Comparison of ENCODE assay signal across 8 cellular contexts in the genomic region with DNA sequence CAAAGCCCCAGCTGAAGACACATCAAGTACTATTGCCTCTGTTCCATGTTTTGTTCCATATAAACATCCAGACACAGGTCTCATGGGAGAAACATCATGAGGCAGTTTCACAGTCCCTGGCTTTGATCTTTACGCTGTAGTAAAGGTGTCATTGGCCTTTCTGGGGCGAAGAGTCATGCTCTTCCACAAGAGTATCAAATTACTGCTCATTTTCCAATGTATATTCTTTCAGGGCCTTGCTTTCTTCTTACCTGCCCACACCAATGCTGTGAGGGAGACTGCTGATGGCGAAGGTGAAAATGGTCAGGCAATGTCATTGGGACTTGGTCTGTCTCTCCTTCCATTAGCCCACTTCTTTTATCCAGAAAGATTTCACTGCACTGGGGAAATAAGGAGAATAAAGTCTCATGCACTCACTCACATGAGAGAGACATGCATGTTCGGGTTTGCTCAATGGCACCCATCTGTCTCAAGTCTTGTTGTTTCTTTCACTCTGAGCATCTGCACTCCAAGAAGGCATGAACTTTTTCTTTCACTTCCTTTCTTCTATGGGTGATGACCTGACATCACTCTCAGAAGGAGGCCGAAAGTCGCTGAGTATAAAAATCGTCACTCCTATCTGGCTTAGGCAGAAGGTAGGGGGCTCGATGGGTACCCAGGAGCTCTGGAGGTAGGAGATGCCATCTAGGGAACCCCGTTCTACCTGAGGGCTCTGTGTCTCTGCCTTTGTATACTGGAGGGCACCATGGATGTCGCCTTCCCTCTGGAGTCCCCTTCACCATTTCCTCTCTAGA. TPM values are rescaled to one million over a fixed set of nuclear protein-coding genes. Genes with fewer than 3 reads are reported as not detected.
A peak's percentile ranks its signal among the peaks of the same experiment; 100 is the strongest.
DNase-seq lines count a peak whose midpoint lies in the region; ATAC-seq and TF ChIP-seq lines count a peak whose summit lies in the region.

No MANE protein-coding gene starts in this region.

- no TSS peak for BruUV-seq in IMR-90 (replicated peaks; lab: Mats Ljungman, UMichigan)

- TF ChIP-seq CTCF in GM13976 (IDR thresholded peaks at IDR 0.05; ENCODE audit: borderline replicate concordance, control extremely low read depth, extremely low read depth, insufficient read depth, missing control alignments) (no peak), IMR-90 (conservative IDR thresholded peaks at IDR 0.05; ENCODE audit: low read depth, low read length) (no peak), colonic mucosa (IDR thresholded peaks at IDR 0.05) (no peak), prostate gland (IDR thresholded peaks at IDR 0.05) (no peak)

- peak overlapping the region; percentile 80; the same call in 1 of the 2 replicates for H3K4ac ChIP-seq in IMR-90 (ENCODE audit: low read depth, low read length)

- H3K9me3 ChIP-seq in IMR-90 (ENCODE audit: control insufficient read depth, insufficient read depth, low read length): peaks cover 2% of the 10 kb centered on the region; the same call in 1 of the 2 replicates
- no peaks in the 10 kb centered on the region for H3K9me3 ChIP-seq in colonic mucosa
- no peaks in the 10 kb centered on the region for H3K9me3 ChIP-seq in prostate gland

- H3K14ac ChIP-seq in IMR-90 (replicated peaks; ENCODE audit: low read depth, low read length): 0 out of 2 replicates have a peak overlapping the region, but pooled peaks have one; percentile 32

- peak overlapping the region; percentile 13; the same call in 1 of the 2 replicates for H4K5ac ChIP-seq in IMR-90 (ENCODE audit: low read depth, low read length)

- peak overlapping the region; percentile 17; the same call in 1 of the 2 replicates for H3K18ac ChIP-seq in IMR-90 (ENCODE audit: low read depth, low read length)

- peak; percentile 81 for DNase-seq in GM13976 (ENCODE audit: low spot score)
- DNase-seq in IMR-90: no peak
- no peak for DNase-seq in colonic mucosa
- no peak for DNase-seq in prostate gland (ENCODE audit: low spot score)
- no peak for DNase-seq in left lobe of liver (ENCODE audit: low spot score)
- DNase-seq in HuH-7 (ENCODE audit: low spot score): no peak
- DNase-seq in NCI-H1105 (lab: John Stamatoyannopoulos, UW): no peak

- peaks cover 25% of the 10 kb centered on the region for H3K9me1 ChIP-seq in IMR-90 (ENCODE audit: insufficient read depth, low read length)

- no peak overlapping the region for H2BK5ac ChIP-seq in IMR-90 (ENCODE audit: low read depth, low read length, poor library complexity, severe bottlenecking)

- CTCF ChIA-PET in IMR-90 (lab: Yijun Ruan, JAX): no interaction called here

- peak overlapping the region; percentile 82; the same call in 1 of the 2 replicates for H4K91ac ChIP-seq in IMR-90 (ENCODE audit: insufficient read depth, low read depth, low read length)

- no peak overlapping the region for H2BK20ac ChIP-seq in IMR-90 (ENCODE audit: low read depth, low read length)

- no peaks in the 10 kb centered on the region for H3K27me3 ChIP-seq in IMR-90 (ENCODE audit: control insufficient read depth, insufficient read depth, low read length)
- no peaks in the 10 kb centered on the region for H3K27me3 ChIP-seq in colonic mucosa
- H3K27me3 ChIP-seq in prostate gland (replicated peaks; ENCODE audit: insufficient read depth): no peaks in the 10 kb centered on the region

- no peak overlapping the region for H3K56ac ChIP-seq in IMR-90 (ENCODE audit: extremely low read depth, insufficient read depth, low read length)

- H2BK120ac ChIP-seq in IMR-90 (ENCODE audit: low read depth, low read length): no peak overlapping the region

- TF ChIP-seq POLR2A in IMR-90 (IDR thresholded peaks at IDR 0.05; ENCODE audit: low read depth, low read length) (no peak), prostate gland (IDR thresholded peaks at IDR 0.05) (no peak)

- peak overlapping the region; percentile 30 to 55; a peak in 1 of 4 replicates for H4K8ac ChIP-seq in IMR-90 (ENCODE audit: low read depth in 2 of 2, low read length in 2 of 2)

- dilution Hi-C loops in IMR-90 (cut with HindIII; ENCODE audit: low sequenced_read_pairs, unreplicated experiment): no loop called here

- H3K36me3 ChIP-seq in IMR-90 (ENCODE audit: control insufficient read depth, insufficient read depth, low read length): no peaks in the 10 kb centered on the region
- no peaks in the 10 kb centered on the region for H3K36me3 ChIP-seq in colonic mucosa
- H3K36me3 ChIP-seq in prostate gland: no peaks in the 10 kb centered on the region

- H3K79me1 ChIP-seq in IMR-90 (ENCODE audit: low read depth in 1 of 2, low read length in 2 of 2): peaks cover 0 to 32% of the 10 kb centered on the region in 2 experiments; a peak in 2 of 4 replicates

- 0 out of 2 replicates have a peak overlapping the region, but pooled peaks have one; percentile 86 for H3K9ac ChIP-seq in IMR-90 (ENCODE audit: low read depth, low read length)
- peak overlapping the region; percentile 71 to 79 for H3K9ac ChIP-seq in colonic mucosa (ENCODE audit: low read depth in 2 of 2, low read length in 2 of 2)

- H3K4me2 ChIP-seq in IMR-90 (ENCODE audit: low read depth, low read length): peak overlapping the region; percentile 94; the same call in 1 of the 2 replicates

- H3K27ac ChIP-seq in IMR-90 (ENCODE audit: insufficient read depth, low read length) (no peak overlapping the region), colonic mucosa (peak overlapping the region; percentile 73), prostate gland (peak overlapping the region; percentile 81 to 83)

- in situ Hi-C loops in GM13976 (cut with MboI; ENCODE audit: low sequenced_read_pairs, unreplicated experiment) (no loop called here), IMR-90 (cut with MboI; ENCODE audit: low sequenced_read_pairs) (no loop called here)

- peaks cover 31% of the 10 kb centered on the region for H4K20me1 ChIP-seq in IMR-90 (ENCODE audit: insufficient read depth, low read length)

- H3K4me1 ChIP-seq in IMR-90 (ENCODE audit: control insufficient read depth, insufficient read depth, low read length): peaks cover 20% of the 10 kb centered on the region
- H3K4me1 ChIP-seq in colonic mucosa: peaks cover 11% of the 10 kb centered on the region
- peaks cover 9% of the 10 kb centered on the region for H3K4me1 ChIP-seq in prostate gland (replicated peaks)

- H3K4me3 ChIP-seq in IMR-90 (ENCODE audit: insufficient read depth, low read depth, low read length) (no peak overlapping the region), colonic mucosa (peak overlapping the region; percentile 70), prostate gland (no peak overlapping the region)

- peak overlapping the region; percentile 93 for H2AFZ ChIP-seq in IMR-90 (replicated peaks; ENCODE audit: low read length, poor library complexity)

- H2AK5ac ChIP-seq in IMR-90 (ENCODE audit: low read depth, low read length): peak overlapping the region; percentile 72

- WGBS in IMR-90 (ENCODE audit: extremely low coverage in 2 of 2, insufficient read length in 1 of 2), 2 experiments: no CpG with 5 or more reads among the region's 10 CpGs
- WGBS in prostate gland: 92% methylated on average over 10 of the region's 10 CpGs

- POLR2A ChIA-PET in IMR-90 (lab: Charles Lee; ENCODE audit: unreplicated experiment): no interaction called here

- intact Hi-C loops in IMR-90 (cut with micrococcal nuclease): loop anchor here (1.0 to 2.0 kb wide), 2 partner anchors 119 to 294 kb away; no protein-coding TSS in a partner anchor
- intact Hi-C loops in colonic mucosa (cut with DNase I): loop anchor here (10.0 kb wide), 1 partner anchor 48 kb away; no protein-coding TSS in a partner anchor
- intact Hi-C loops in prostate gland (cut with DNase I): loop anchor here (2.0 to 10.0 kb wide), 4 partner anchors 26 to 112 kb away; no protein-coding TSS in a partner anchor

- H2BK15ac ChIP-seq in IMR-90 (ENCODE audit: low read depth, low read length): peak overlapping the region; percentile 50; the same call in 1 of the 3 replicates

- peak overlapping the region; percentile 17 for H2AK9ac ChIP-seq in IMR-90 (replicated peaks; ENCODE audit: low read depth, low read length, poor library complexity)

- no peak for TF ChIP-seq RAD21 in IMR-90 (IDR thresholded peaks at IDR 0.05; ENCODE audit: low read length)

- ATAC-seq in GM21423 (IDR thresholded peaks at IDR 0.05; ENCODE audit: unreplicated experiment): peak; percentile 47
- ATAC-seq in IMR-90 (ENCODE audit: low read depth): no peak
- ATAC-seq in left lobe of liver: no peak

- peak overlapping the region; percentile 71 for H3K23ac ChIP-seq in IMR-90 (ENCODE audit: low read depth, low read length)

TF ChIP-seq in IMR-90, 13 proteins besides CTCF, POLR2A, EP300 and RAD21:
- TF ChIP-seq FOS (IDR thresholded peaks at IDR 0.05; ENCODE audit: low read depth, low read length) (no peak), CHD1 (IDR thresholded peaks at IDR 0.05; ENCODE audit: low read depth, low read length) (no peak), MAFK (IDR thresholded peaks at IDR 0.05; ENCODE audit: low read depth, low read length) (no peak), SMC3 (IDR thresholded peaks at IDR 0.05; ENCODE audit: low read depth, low read length) (no peak), MXI1 (IDR thresholded peaks at IDR 0.05; ENCODE audit: borderline replicate concordance, low read depth, low read length) (no peak), CEBPB (IDR thresholded peaks at IDR 0.05; ENCODE audit: low read depth, low read length) (no peak), RCOR1 (IDR thresholded peaks at IDR 0.05; ENCODE audit: insufficient replicate concordance, low read length) (no peak), RFX5 (IDR thresholded peaks at IDR 0.05; ENCODE audit: low read depth, low read length) (no peak)
- TF ChIP-seq, protein P1, sequence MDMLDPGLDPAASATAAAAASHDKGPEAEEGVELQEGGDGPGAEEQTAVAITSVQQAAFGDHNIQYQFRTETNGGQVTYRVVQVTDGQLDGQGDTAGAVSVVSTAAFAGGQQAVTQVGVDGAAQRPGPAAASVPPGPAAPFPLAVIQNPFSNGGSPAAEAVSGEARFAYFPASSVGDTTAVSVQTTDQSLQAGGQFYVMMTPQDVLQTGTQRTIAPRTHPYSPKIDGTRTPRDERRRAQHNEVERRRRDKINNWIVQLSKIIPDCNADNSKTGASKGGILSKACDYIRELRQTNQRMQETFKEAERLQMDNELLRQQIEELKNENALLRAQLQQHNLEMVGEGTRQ (IDR thresholded peaks at IDR 0.05; ENCODE audit: low read depth, low read length): no peak

RNA-seq across cellular contexts. Expression of a gene that starts 1.3 kb away (rescaled TPM):
- 35.7 and 38.9 TPM in 2 replicates for total RNA-seq in IMR-90 (2012; rRNA removed)
- polyA plus RNA-seq in IMR-90 (2012; rRNA removed): 38.4 and 39.7 TPM in 2 replicates
- polyA plus RNA-seq in IMR-90 (2012; cell fraction: cytosol; rRNA removed): 47.8 and 52.8 TPM in 2 replicates
- polyA plus RNA-seq in IMR-90 (2012; cell fraction: nucleus; rRNA removed; ENCODE audit: low replicate concordance): 18.7 and 32.8 TPM in 2 replicates
- total RNA-seq in colonic mucosa: 10 to 100 TPM; 19.4 to 37.1 TPM
- total RNA-seq in prostate gland: 10 to 100 TPM; 27.1 to 34.0 TPM
- total RNA-seq in left lobe of liver: 12.8 TPM
